In the genomic region with DNA sequence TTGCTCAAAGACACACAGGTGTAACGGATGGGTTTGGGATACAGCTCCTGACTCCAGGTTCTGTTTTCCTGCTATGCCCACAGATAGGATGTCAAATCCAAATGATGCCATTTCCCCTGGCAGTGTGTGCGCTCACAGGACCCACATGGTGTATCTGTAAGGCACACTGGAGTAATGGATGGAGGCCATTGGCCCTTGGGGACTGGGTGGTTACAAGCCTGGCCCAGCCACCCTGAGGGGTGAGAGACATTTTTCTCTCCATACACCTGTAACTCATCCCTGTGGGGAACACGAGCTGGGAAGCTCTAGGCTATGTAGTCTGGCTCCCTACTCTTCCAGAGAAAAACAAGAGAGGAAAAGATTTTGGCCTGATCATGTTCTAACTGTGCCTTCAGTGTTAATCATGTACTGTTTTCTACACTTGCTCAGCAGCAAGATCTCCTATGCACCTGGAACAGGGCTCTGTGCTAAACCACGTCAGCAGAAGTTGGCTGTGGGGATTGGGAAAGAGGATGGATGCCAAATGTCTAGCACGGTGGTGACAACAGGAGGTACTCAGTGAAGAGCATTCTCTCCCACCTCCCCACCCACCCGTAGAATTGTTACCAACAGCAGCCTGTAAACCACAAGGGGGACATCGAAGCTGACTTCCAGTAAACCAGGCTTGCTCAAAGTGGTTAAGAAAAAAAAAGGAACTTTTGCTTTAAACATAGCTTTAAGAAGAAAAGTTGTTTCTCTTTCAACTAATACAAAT, we compare ENCODE assay signal across 8 cellular contexts.
DNase-seq lines count a peak whose midpoint lies in the region; ATAC-seq and TF ChIP-seq lines count a peak whose summit lies in the region.

No MANE protein-coding gene starts in this region.

- peaks cover 4% of the 10 kb centered on the region for H3K9me3 Mint-ChIP-seq in activated CD4-positive, alpha-beta T cell treated with anti-CD3 and anti-CD28 coated beads, Interleukin-2, amount 10 ng/mL, durations not matched to agents 24 days and 14 days

- intact Hi-C loops in activated CD4-positive, alpha-beta T cell treated with anti-CD3 and anti-CD28 coated beads, Interleukin-2, amount 10 ng/mL, durations not matched to agents 24 days and 14 days (cut with micrococcal nuclease), result no loop called here
- intact Hi-C loops in posterior vena cava (cut with DNase I), result no loop called here

- no peaks in the 10 kb centered on the region for H3K27me3 ChIP-seq in adipocyte (replicated peaks; ENCODE audit: control insufficient read depth, insufficient read depth, low read length)
- H3K27me3 ChIP-seq in kidney epithelial cell (ENCODE audit: control insufficient read depth, insufficient read depth, low read length), result no peaks in the 10 kb centered on the region
- no peaks in the 10 kb centered on the region for H3K27me3 ChIP-seq in thoracic aorta (replicated peaks; ENCODE audit: insufficient read depth)

- no peaks in the 10 kb centered on the region for H3K36me3 Mint-ChIP-seq in activated CD4-positive, alpha-beta T cell treated with anti-CD3 and anti-CD28 coated beads, Interleukin-2, amount 10 ng/mL, durations not matched to agents 24 days and 14 days (ENCODE audit: low read depth)

- no peak overlapping the region for H3K4me3 Mint-ChIP-seq in activated CD4-positive, alpha-beta T cell treated with anti-CD3 and anti-CD28 coated beads, Interleukin-2, amount 10 ng/mL, durations not matched to agents 24 days and 14 days

- no peak overlapping the region for H3K9ac ChIP-seq in adipocyte (ENCODE audit: low read length)

- no peak overlapping the region for H3K27ac Mint-ChIP-seq in activated CD4-positive, alpha-beta T cell treated with anti-CD3 and anti-CD28 coated beads, Interleukin-2, amount 10 ng/mL, durations not matched to agents 24 days and 14 days

- peaks cover 4% of the 10 kb centered on the region for H3K27me3 Mint-ChIP-seq in activated CD4-positive, alpha-beta T cell treated with anti-CD3 and anti-CD28 coated beads, Interleukin-2, amount 10 ng/mL, durations not matched to agents 24 days and 14 days

- H3K4me1 ChIP-seq in adipocyte (ENCODE audit: control insufficient read depth, insufficient read depth, low read length) (no peaks in the 10 kb centered on the region), thoracic aorta (ENCODE audit: control insufficient read depth in 1 of 2, low read depth in 2 of 2) (peaks cover 29 to 77% of the 10 kb centered on the region in 2 donors)

- H3K4me3 ChIP-seq in adipocyte (ENCODE audit: low read length), result no peak overlapping the region
- H3K4me3 ChIP-seq in kidney epithelial cell (ENCODE audit: low read depth, low read length), result no peak overlapping the region
- peak overlapping the region; percentile 20 for H3K4me3 ChIP-seq in thoracic aorta

- TF ChIP-seq CTCF in kidney epithelial cell (IDR thresholded peaks at IDR 0.05; ENCODE audit: insufficient read depth, low read length, poor library complexity, severe bottlenecking), result peak; percentile 14
- peak; percentile 16 for TF ChIP-seq CTCF in thoracic aorta (IDR thresholded peaks at IDR 0.05)

- H3K27ac ChIP-seq in thoracic aorta, result peak overlapping the region; percentile 65 to 66

- peak; percentile 41 for DNase-seq in activated CD4-positive, alpha-beta T cell treated with anti-CD3 and anti-CD28 coated beads, Interleukin-2, amount 10 ng/mL, durations not matched to agents 24 days and 14 days
- DNase-seq in activated CD4-positive, alpha-beta T cell treated with anti-CD3 and anti-CD28 coated beads, Interleukin-2, amount 50 U/mL, for 1 hour, result no peak
- DNase-seq in adipocyte (ENCODE audit: low read depth), result peak; percentile 30
- DNase-seq in kidney epithelial cell (ENCODE audit: low read depth), result no peak
- DNase-seq in thoracic aorta (ENCODE audit: low spot score), result no peak
- no peak for DNase-seq in T-helper 9 cell
- no peak for DNase-seq in posterior vena cava (ENCODE audit: low spot score)

- H3K9me3 ChIP-seq in adipocyte (ENCODE audit: control insufficient read depth, low read length) (no peaks in the 10 kb centered on the region), thoracic aorta (no peaks in the 10 kb centered on the region)

- H3K4me1 Mint-ChIP-seq in activated CD4-positive, alpha-beta T cell treated with anti-CD3 and anti-CD28 coated beads, Interleukin-2, amount 10 ng/mL, durations not matched to agents 24 days and 14 days, result peaks cover 5% of the 10 kb centered on the region

- ATAC-seq in thoracic aorta (ENCODE audit: insufficient number of reproducible peaks, low FRiP score, low read depth), result no peak
- no peak for ATAC-seq in GM18511 (IDR thresholded peaks at IDR 0.05; ENCODE audit: unreplicated experiment)

- H3K36me3 ChIP-seq in adipocyte (ENCODE audit: control insufficient read depth, insufficient read depth, low read length, severe bottlenecking) (no peaks in the 10 kb centered on the region), kidney epithelial cell (ENCODE audit: control insufficient read depth, insufficient read depth, low read length) (no peaks in the 10 kb centered on the region), thoracic aorta (no peaks in the 10 kb centered on the region)

Comparison
In these comparisons a context has a peak if more than half of its experiments do, and no peak if none do; other contexts are left out.
1. DNase-seq: peak in activated CD4-positive, alpha-beta T cell treated with anti-CD3 and anti-CD28 coated beads, Interleukin-2, amount 10 ng/mL, durations not matched to agents 24 days and 14 days (single experiment) and adipocyte (single experiment); none in activated CD4-positive, alpha-beta T cell treated with anti-CD3 and anti-CD28 coated beads, Interleukin-2, amount 50 U/mL, for 1 hour (single experiment), kidney epithelial cell (single experiment), thoracic aorta (single experiment), T-helper 9 cell (single experiment) and posterior vena cava (single experiment).